Comparison of ENCODE assay signal across 1 cellular context in the genomic region with DNA sequence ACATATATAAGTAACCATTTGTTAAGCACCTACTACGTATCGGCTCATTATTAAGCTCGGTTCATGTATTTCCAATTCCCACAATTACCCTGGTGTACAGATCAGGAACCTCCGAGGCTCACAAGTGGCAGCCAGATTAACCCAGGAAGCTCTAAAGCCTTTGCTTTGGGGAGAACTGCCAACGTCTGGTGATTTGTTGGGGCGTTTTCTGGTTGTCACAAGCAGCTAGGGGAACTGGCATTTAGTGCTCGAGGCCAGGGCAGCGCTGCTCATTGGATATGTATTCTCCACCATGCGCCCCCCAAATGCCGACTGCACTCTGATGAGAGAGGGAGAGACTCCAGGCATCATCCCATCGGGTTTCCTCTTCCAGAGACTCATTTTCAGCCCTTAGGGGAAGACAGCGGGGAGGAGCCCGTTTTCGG.
A peak's percentile ranks its signal among the peaks of the same experiment; 100 is the strongest.
TF ChIP-seq lines count a peak whose summit lies in the region.

No MANE protein-coding gene starts in this region.

TF ChIP-seq in HepG2, 621 proteins besides CTCF, POLR2A, EP300 and RAD21 (continued from another document and continues in another):
- TF ChIP-seq ZNF790 (CRISPR knock-in tag; IDR thresholded peaks at IDR 0.05; ENCODE audit: borderline replicate concordance): 0 out of 2 replicates have a peak, but pooled peaks have one; percentile 67
- TF ChIP-seq ARID2 (CRISPR knock-in tag; IDR thresholded peaks at IDR 0.05; ENCODE audit: borderline replicate concordance): no peak
- TF ChIP-seq, protein P1, sequence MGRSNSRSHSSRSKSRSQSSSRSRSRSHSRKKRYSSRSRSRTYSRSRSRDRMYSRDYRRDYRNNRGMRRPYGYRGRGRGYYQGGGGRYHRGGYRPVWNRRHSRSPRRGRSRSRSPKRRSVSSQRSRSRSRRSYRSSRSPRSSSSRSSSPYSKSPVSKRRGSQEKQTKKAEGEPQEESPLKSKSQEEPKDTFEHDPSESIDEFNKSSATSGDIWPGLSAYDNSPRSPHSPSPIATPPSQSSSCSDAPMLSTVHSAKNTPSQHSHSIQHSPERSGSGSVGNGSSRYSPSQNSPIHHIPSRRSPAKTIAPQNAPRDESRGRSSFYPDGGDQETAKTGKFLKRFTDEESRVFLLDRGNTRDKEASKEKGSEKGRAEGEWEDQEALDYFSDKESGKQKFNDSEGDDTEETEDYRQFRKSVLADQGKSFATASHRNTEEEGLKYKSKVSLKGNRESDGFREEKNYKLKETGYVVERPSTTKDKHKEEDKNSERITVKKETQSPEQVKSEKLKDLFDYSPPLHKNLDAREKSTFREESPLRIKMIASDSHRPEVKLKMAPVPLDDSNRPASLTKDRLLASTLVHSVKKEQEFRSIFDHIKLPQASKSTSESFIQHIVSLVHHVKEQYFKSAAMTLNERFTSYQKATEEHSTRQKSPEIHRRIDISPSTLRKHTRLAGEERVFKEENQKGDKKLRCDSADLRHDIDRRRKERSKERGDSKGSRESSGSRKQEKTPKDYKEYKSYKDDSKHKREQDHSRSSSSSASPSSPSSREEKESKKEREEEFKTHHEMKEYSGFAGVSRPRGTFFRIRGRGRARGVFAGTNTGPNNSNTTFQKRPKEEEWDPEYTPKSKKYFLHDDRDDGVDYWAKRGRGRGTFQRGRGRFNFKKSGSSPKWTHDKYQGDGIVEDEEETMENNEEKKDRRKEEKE (IDR thresholded peaks at IDR 0.05): no peak
- TF ChIP-seq, protein P2, sequence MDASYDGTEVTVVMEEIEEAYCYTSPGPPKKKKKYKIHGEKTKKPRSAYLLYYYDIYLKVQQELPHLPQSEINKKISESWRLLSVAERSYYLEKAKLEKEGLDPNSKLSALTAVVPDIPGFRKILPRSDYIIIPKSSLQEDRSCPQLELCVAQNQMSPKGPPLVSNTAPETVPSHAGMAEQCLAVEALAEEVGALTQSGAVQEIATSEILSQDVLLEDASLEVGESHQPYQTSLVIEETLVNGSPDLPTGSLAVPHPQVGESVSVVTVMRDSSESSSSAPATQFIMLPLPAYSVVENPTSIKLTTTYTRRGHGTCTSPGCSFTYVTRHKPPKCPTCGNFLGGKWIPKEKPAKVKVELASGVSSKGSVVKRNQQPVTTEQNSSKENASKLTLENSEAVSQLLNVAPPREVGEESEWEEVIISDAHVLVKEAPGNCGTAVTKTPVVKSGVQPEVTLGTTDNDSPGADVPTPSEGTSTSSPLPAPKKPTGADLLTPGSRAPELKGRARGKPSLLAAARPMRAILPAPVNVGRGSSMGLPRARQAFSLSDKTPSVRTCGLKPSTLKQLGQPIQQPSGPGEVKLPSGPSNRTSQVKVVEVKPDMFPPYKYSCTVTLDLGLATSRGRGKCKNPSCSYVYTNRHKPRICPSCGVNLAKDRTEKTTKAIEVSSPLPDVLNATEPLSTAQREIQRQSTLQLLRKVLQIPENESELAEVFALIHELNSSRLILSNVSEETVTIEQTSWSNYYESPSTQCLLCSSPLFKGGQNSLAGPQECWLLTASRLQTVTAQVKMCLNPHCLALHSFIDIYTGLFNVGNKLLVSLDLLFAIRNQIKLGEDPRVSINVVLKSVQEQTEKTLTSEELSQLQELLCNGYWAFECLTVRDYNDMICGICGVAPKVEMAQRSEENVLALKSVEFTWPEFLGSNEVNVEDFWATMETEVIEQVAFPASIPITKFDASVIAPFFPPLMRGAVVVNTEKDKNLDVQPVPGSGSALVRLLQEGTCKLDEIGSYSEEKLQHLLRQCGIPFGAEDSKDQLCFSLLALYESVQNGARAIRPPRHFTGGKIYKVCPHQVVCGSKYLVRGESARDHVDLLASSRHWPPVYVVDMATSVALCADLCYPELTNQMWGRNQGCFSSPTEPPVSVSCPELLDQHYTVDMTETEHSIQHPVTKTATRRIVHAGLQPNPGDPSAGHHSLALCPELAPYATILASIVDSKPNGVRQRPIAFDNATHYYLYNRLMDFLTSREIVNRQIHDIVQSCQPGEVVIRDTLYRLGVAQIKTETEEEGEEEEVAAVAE (CRISPR knock-in tag; IDR thresholded peaks at IDR 0.05; ENCODE audit: borderline replicate concordance): no peak
- TF ChIP-seq ZBTB21 (CRISPR knock-in tag; IDR thresholded peaks at IDR 0.05): no peak
- no peak for TF ChIP-seq SRSF1 (optimal IDR thresholded peaks at IDR 0.05; ENCODE audit: low read depth, low read length)
- TF ChIP-seq SMARCE1 (IDR thresholded peaks at IDR 0.05; ENCODE audit: borderline replicate concordance): no peak
- no peak for TF ChIP-seq ZNF337 (CRISPR knock-in tag; IDR thresholded peaks at IDR 0.05; ENCODE audit: borderline replicate concordance, low read depth)
- no peak for TF ChIP-seq TCF7 (IDR thresholded peaks at IDR 0.05; ENCODE audit: low read depth)
- no peak for TF ChIP-seq KDM1A (CRISPR knock-in tag; IDR thresholded peaks at IDR 0.05)
- TF ChIP-seq, protein P3, sequence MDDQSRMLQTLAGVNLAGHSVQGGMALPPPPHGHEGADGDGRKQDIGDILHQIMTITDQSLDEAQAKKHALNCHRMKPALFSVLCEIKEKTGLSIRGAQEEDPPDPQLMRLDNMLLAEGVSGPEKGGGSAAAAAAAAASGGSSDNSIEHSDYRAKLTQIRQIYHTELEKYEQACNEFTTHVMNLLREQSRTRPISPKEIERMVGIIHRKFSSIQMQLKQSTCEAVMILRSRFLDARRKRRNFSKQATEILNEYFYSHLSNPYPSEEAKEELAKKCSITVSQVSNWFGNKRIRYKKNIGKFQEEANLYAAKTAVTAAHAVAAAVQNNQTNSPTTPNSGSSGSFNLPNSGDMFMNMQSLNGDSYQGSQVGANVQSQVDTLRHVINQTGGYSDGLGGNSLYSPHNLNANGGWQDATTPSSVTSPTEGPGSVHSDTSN (CRISPR knock-in tag; IDR thresholded peaks at IDR 0.05; ENCODE audit: borderline replicate concordance): no peak
- TF ChIP-seq SP140L (CRISPR knock-in tag; IDR thresholded peaks at IDR 0.05; ENCODE audit: borderline replicate concordance): no peak
- TF ChIP-seq ZNF878 (CRISPR knock-in tag; IDR thresholded peaks at IDR 0.05): no peak
- TF ChIP-seq SRSF9 (IDR thresholded peaks at IDR 0.05; ENCODE audit: borderline replicate concordance, insufficient read depth, low read depth, low read length, poor library complexity, severe bottlenecking): no peak
- TF ChIP-seq, protein P4, sequence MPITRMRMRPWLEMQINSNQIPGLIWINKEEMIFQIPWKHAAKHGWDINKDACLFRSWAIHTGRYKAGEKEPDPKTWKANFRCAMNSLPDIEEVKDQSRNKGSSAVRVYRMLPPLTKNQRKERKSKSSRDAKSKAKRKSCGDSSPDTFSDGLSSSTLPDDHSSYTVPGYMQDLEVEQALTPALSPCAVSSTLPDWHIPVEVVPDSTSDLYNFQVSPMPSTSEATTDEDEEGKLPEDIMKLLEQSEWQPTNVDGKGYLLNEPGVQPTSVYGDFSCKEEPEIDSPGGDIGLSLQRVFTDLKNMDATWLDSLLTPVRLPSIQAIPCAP (CRISPR knock-in tag; IDR thresholded peaks at IDR 0.05; ENCODE audit: low read depth): no peak
- TF ChIP-seq ZNF446 (CRISPR knock-in tag; IDR thresholded peaks at IDR 0.05): 0 out of 2 replicates have a peak, but pooled peaks have one; percentile 34
- peak; percentile 82; the same call in 1 of the 2 replicates for TF ChIP-seq ZKSCAN1 (IDR thresholded peaks at IDR 0.05; ENCODE audit: low read length)
- TF ChIP-seq ZBTB8A (CRISPR knock-in tag; IDR thresholded peaks at IDR 0.05; ENCODE audit: borderline replicate concordance, low read depth): no peak
- 0 out of 2 replicates have a peak, but pooled peaks have one; percentile 13 for TF ChIP-seq SNAPC2 (CRISPR knock-in tag; IDR thresholded peaks at IDR 0.05)
- no peak for TF ChIP-seq FOXC1 (CRISPR knock-in tag; IDR thresholded peaks at IDR 0.05; ENCODE audit: borderline replicate concordance)
- 0 out of 2 replicates have a peak, but pooled peaks have one; percentile 30 for TF ChIP-seq ARHGAP35 (CRISPR knock-in tag; IDR thresholded peaks at IDR 0.05; ENCODE audit: borderline replicate concordance)
- no peak; the same call in 1 of the 2 replicates for TF ChIP-seq ZNF225 (CRISPR knock-in tag; IDR thresholded peaks at IDR 0.05)
- TF ChIP-seq, protein P5, sequence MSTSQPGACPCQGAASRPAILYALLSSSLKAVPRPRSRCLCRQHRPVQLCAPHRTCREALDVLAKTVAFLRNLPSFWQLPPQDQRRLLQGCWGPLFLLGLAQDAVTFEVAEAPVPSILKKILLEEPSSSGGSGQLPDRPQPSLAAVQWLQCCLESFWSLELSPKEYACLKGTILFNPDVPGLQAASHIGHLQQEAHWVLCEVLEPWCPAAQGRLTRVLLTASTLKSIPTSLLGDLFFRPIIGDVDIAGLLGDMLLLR (CRISPR knock-in tag; IDR thresholded peaks at IDR 0.05): no peak
- no peak for TF ChIP-seq KLF6 (CRISPR knock-in tag; IDR thresholded peaks at IDR 0.05)
- no peak for TF ChIP-seq PPARG (CRISPR knock-in tag; conservative IDR thresholded peaks at IDR 0.05)
- no peak for TF ChIP-seq TOE1 (CRISPR knock-in tag; IDR thresholded peaks at IDR 0.05)
- TF ChIP-seq TBP (CRISPR knock-in tag; IDR thresholded peaks at IDR 0.05): no peak
- no peak for TF ChIP-seq STAT5B (CRISPR knock-in tag; IDR thresholded peaks at IDR 0.05)
- TF ChIP-seq, protein P6, sequence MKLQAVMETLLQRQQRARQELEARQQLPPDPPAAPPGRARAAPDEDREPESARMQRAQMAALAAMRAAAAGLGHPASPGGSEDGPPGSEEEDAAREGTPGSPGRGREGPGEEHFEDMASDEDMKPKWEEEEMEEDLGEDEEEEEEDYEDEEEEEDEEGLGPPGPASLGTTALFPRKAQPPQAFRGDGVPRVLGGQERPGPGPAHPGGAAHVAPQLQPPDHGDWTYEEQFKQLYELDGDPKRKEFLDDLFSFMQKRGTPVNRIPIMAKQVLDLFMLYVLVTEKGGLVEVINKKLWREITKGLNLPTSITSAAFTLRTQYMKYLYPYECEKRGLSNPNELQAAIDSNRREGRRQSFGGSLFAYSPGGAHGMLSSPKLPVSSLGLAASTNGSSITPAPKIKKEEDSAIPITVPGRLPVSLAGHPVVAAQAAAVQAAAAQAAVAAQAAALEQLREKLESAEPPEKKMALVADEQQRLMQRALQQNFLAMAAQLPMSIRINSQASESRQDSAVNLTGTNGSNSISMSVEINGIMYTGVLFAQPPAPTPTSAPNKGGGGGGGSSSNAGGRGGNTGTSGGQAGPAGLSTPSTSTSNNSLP (IDR thresholded peaks at IDR 0.05; ENCODE audit: low read depth, low read length): no peak
- TF ChIP-seq REL (CRISPR knock-in tag; conservative IDR thresholded peaks at IDR 0.05): no peak
- no peak for TF ChIP-seq HNRNPLL (IDR thresholded peaks at IDR 0.05; ENCODE audit: low read depth, low read length, poor library complexity, severe bottlenecking)
- TF ChIP-seq GZF1 (CRISPR knock-in tag; IDR thresholded peaks at IDR 0.05): no peak
- no peak for TF ChIP-seq ZFP36L1 (CRISPR knock-in tag; IDR thresholded peaks at IDR 0.05)
- 0 out of 2 replicates have a peak, but pooled peaks have one; percentile 6 for TF ChIP-seq ZNF205 (CRISPR knock-in tag; IDR thresholded peaks at IDR 0.05)
- no peak for TF ChIP-seq RCOR2 (CRISPR knock-in tag; IDR thresholded peaks at IDR 0.05)
- TF ChIP-seq SALL2 (CRISPR knock-in tag; IDR thresholded peaks at IDR 0.05): no peak
- no peak for TF ChIP-seq ZNF3 (CRISPR knock-in tag; IDR thresholded peaks at IDR 0.05)
- TF ChIP-seq, protein P7, sequence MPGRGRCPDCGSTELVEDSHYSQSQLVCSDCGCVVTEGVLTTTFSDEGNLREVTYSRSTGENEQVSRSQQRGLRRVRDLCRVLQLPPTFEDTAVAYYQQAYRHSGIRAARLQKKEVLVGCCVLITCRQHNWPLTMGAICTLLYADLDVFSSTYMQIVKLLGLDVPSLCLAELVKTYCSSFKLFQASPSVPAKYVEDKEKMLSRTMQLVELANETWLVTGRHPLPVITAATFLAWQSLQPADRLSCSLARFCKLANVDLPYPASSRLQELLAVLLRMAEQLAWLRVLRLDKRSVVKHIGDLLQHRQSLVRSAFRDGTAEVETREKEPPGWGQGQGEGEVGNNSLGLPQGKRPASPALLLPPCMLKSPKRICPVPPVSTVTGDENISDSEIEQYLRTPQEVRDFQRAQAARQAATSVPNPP (CRISPR knock-in tag; IDR thresholded peaks at IDR 0.05): no peak
- TF ChIP-seq, protein P8, sequence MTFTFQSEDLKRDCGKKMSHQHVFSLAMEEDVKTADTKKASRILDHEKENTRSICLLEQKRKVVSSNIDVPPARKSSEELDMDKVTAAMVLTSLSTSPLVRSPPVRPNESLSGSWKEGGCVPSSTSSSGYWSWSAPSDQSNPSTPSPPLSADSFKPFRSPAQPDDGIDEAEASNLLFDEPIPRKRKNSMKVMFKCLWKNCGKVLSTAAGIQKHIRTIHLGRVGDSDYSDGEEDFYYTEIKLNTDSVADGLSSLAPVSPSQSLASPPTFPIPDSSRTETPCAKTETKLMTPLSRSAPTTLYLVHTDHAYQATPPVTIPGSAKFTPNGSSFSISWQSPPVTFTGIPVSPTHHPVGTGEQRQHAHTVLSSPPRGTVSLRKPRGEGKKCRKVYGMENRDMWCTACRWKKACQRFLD (CRISPR knock-in tag; IDR thresholded peaks at IDR 0.05; ENCODE audit: borderline replicate concordance): no peak
- TF ChIP-seq YEATS2 (CRISPR knock-in tag; IDR thresholded peaks at IDR 0.05; ENCODE audit: borderline replicate concordance): no peak
- no peak for TF ChIP-seq MYNN (CRISPR knock-in tag; IDR thresholded peaks at IDR 0.05; ENCODE audit: low read depth)
- TF ChIP-seq POGZ (CRISPR knock-in tag; IDR thresholded peaks at IDR 0.05): no peak
- peak; percentile 10 for TF ChIP-seq ZNF781 (CRISPR knock-in tag; IDR thresholded peaks at IDR 0.05; ENCODE audit: borderline replicate concordance, not compliant biosample characterization)
- TF ChIP-seq EHMT2 (IDR thresholded peaks at IDR 0.05; ENCODE audit: borderline replicate concordance, low read depth, low read length): no peak
- no peak for TF ChIP-seq ZNF501 (CRISPR knock-in tag; IDR thresholded peaks at IDR 0.05)
- TF ChIP-seq, protein P9, sequence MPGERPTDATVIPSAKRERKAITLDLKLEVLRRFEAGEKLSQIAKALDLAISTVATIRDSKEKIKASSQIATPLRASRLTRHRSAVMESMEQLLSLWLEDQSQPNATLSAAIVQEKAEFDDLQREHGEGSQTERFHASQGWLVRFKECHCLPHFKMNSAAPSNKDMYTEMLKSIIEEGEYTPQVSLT (CRISPR knock-in tag; IDR thresholded peaks at IDR 0.05; ENCODE audit: borderline replicate concordance, low read depth): no peak
- TF ChIP-seq, protein P10, sequence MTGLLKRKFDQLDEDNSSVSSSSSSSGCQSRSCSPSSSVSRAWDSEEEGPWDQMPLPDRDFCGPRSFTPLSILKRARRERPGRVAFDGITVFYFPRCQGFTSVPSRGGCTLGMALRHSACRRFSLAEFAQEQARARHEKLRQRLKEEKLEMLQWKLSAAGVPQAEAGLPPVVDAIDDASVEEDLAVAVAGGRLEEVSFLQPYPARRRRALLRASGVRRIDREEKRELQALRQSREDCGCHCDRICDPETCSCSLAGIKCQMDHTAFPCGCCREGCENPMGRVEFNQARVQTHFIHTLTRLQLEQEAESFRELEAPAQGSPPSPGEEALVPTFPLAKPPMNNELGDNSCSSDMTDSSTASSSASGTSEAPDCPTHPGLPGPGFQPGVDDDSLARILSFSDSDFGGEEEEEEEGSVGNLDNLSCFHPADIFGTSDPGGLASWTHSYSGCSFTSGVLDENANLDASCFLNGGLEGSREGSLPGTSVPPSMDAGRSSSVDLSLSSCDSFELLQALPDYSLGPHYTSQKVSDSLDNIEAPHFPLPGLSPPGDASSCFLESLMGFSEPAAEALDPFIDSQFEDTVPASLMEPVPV (CRISPR knock-in tag; IDR thresholded peaks at IDR 0.05): 0 out of 2 replicates have a peak, but pooled peaks have one; percentile 3
